In genomic region chr20:63318391-63319163, GRCh38 we compare ENCODE assay signal across 22 cellular contexts. TPM values are rescaled to one million over a fixed set of nuclear protein-coding genes. Genes with fewer than 3 reads are reported as not detected.
"Had no signal": no experiment of that assay in that cellular context is flagged by ENCODE, and none has a peak within 500 bp of the region (broad histone marks: within the 10 kb centered on the region; RNA-seq: fewer than 3 reads in every experiment).

No MANE protein-coding gene starts in this region.

- H3K36me3 ChIP-seq: thyroid gland, uterus had no signal

- DNase-seq: activated CD4-positive, alpha-beta T cell treated with anti-CD3 and anti-CD28 coated beads, Interleukin-2, amount 50 U/mL, for 4 hours; activated T-cell treated with anti-CD3 and anti-CD28 coated beads for 4 hours; amygdala; caudate nucleus; endodermal cell; foreskin keratinocyte; mesendoderm; stimulated activated CD4-positive, alpha-beta T cell treated with anti-CD3 and anti-CD28 coated beads, Interleukin-2, amount 100 ng/mL, for 24 hours; stimulated activated naive CD4-positive, alpha-beta T cell treated with Interleukin-2 at 50 U/mL for 16 hours; T1000; uterus had no signal

- H3K4me3 ChIP-seq: body of pancreas, dorsolateral prefrontal cortex, thyroid gland, uterus had no signal

- H3K9me3 ChIP-seq: body of pancreas, thyroid gland, uterus had no signal

- H3K4me1 Mint-ChIP-seq: activated T-helper 17 cell treated with anti-CD3 and anti-CD28 coated beads, Interleukin-2, amount 50 U/mL, for 72 hours; endodermal cell; naive thymus-derived CD8-positive, alpha-beta T cell had no signal

- H3K36me3 Mint-ChIP-seq: activated naive CD8-positive, alpha-beta T cell; naive thymus-derived CD8-positive, alpha-beta T cell had no signal

- H3K27ac ChIP-seq: body of pancreas, dorsolateral prefrontal cortex, epithelial cell of prostate, foreskin keratinocyte, thyroid gland, uterus had no signal

- H3K27me3 ChIP-seq: body of pancreas, thyroid gland, uterus had no signal

- H3K9me3 Mint-ChIP-seq: activated T-helper 17 cell treated with anti-CD3 and anti-CD28 coated beads, Interleukin-2, amount 50 U/mL, for 72 hours; endodermal cell; naive thymus-derived CD8-positive, alpha-beta T cell had no signal

- H3K27ac Mint-ChIP-seq: activated naive CD8-positive, alpha-beta T cell; activated T-helper 17 cell treated with anti-CD3 and anti-CD28 coated beads, Interleukin-2, amount 50 U/mL, for 72 hours; endodermal cell; naive thymus-derived CD8-positive, alpha-beta T cell had no signal

- H3K27me3 Mint-ChIP-seq: activated T-helper 17 cell treated with anti-CD3 and anti-CD28 coated beads, Interleukin-2, amount 50 U/mL, for 72 hours had no signal

- H3K4me1 ChIP-seq: body of pancreas, foreskin keratinocyte, uterus had no signal

- ATAC-seq: activated T-helper 17 cell treated with anti-CD3 and anti-CD28 coated beads, Interleukin-2, amount 50 U/mL, for 72 hours; body of pancreas; foreskin keratinocyte; naive thymus-derived CD8-positive, alpha-beta T cell had no signal

- H3K4me3 Mint-ChIP-seq: activated naive CD8-positive, alpha-beta T cell; activated T-helper 17 cell treated with anti-CD3 and anti-CD28 coated beads, Interleukin-2, amount 50 U/mL, for 72 hours; endodermal cell; naive thymus-derived CD8-positive, alpha-beta T cell had no signal

RNA-seq across cellular contexts. Expression of gene COL20A1, which starts 25.6 kb away (rescaled TPM):
- total RNA-seq: activated CD8-positive, alpha-beta memory T cell treated with anti-CD3 and anti-CD28 coated beads for 36 hours; body of pancreas; foreskin keratinocyte; kidney epithelial cell; lower leg skin; subcutaneous adipose tissue had no signal

RNA-seq across cellular contexts. Expression of gene CHRNA4, which starts 42.6 kb away (rescaled TPM):
- total RNA-seq: activated CD8-positive, alpha-beta memory T cell treated with anti-CD3 and anti-CD28 coated beads for 36 hours; activated T-helper 17 cell treated with anti-CD3 and anti-CD28 coated beads, Interleukin-2, amount 50 U/mL, for 72 hours; body of pancreas; foreskin keratinocyte; kidney epithelial cell; naive thymus-derived CD8-positive, alpha-beta T cell; subcutaneous adipose tissue had no signal
